Comparison of ENCODE assay signal across 16 cellular contexts in the genomic region with DNA sequence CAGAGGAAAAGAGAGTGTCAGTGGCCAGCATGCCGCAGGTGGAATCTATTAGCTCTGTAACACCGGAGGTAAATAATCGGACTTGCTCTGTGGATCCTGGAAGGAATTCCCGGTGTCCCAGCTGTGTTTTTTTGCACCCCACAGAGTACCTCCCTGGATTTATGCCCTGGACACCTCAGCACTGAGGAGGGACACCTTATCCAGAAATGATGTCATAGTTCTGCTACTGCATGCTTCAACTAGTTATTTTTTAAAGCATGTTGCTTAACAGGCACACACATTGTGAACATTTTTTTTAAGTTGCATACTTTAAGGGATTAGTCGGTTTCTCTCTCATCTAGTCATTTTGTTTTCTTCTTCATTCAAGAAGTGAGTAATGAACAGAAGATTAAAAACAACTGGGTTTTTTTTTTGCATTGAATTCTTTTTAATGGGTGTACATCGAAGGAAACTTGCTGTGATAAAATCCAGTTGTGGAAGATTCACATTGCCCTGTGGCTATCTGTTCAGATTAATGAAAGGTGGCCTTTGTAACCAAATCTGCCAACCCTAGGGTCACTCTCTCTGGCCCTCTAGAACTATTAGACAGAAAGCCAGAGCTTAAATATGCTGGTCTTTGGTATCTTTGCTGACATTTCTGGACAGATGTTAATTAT.
A peak's percentile ranks its signal among the peaks of the same experiment; 100 is the strongest.
DNase-seq lines count a peak whose midpoint lies in the region; ATAC-seq and TF ChIP-seq lines count a peak whose summit lies in the region.
"Had no signal": no experiment of that assay in that cellular context is flagged by ENCODE, and none has a peak within 500 bp of the region (broad histone marks: within the 10 kb centered on the region; RNA-seq: fewer than 3 reads in every experiment).

No MANE protein-coding gene starts in this region.

- intact Hi-C loops in cardiac septum (cut with DNase I) = no loop called here

- TF ChIP-seq CTCF in astrocyte of the spinal cord (IDR thresholded peaks at IDR 0.05; ENCODE audit: low read depth, low read length) = no peak
- TF ChIP-seq CTCF in foreskin keratinocyte (conservative IDR thresholded peaks at IDR 0.05) = no peak

- no peaks in the 10 kb centered on the region for H3K27me3 ChIP-seq in foreskin keratinocyte

- peaks cover 12% of the 10 kb centered on the region for H3K4me1 ChIP-seq in foreskin keratinocyte

- H3K27ac ChIP-seq in foreskin keratinocyte = peak overlapping the region; percentile 99
- H3K27ac ChIP-seq: VCaP had no signal

- no peak overlapping the region for H3K4me3 ChIP-seq in astrocyte of the spinal cord (ENCODE audit: low read depth, low read length)

- ATAC-seq in foreskin keratinocyte (peak; percentile 99), GM21619 (IDR thresholded peaks at IDR 0.05; ENCODE audit: unreplicated experiment) (no peak), GM21529 (IDR thresholded peaks at IDR 0.05; ENCODE audit: unreplicated experiment) (no peak)
- ATAC-seq: left lobe of liver; stimulated activated naive B cell treated with anti-CD40 and anti-IgM and Interleukin-4, amounts not matched to agents 10 μg/mL and 1 μg/mL and 100 μg/mL, for 72 hours had no signal

- DNase-seq in GM03348 (ENCODE audit: low spot score) (peak; percentile 5), astrocyte of the spinal cord (ENCODE audit: low read depth, low spot score) (peak; percentile 32), foreskin keratinocyte (peak; percentile 95 to 98), non-pigmented ciliary epithelial cell (ENCODE audit: low read depth) (peak; percentile 59), cardiac septum (ENCODE audit: low spot score) (no peak), NCI-H1930 (lab: John Stamatoyannopoulos, UW) (no peak)
- DNase-seq: activated effector memory CD4-positive, alpha-beta T cell treated with anti-CD3 and anti-CD28 coated beads, Interleukin-2, amount 50 U/mL, for 16 hours; aorta; CD8-positive, alpha-beta memory T cell; GF-D8; NCI-H1048; stimulated activated naive B cell treated with anti-CD40 and anti-IgM and Interleukin-4, amounts not matched to agents 10 μg/mL and 1 μg/mL and 100 μg/mL, for 72 hours had no signal

- in situ Hi-C loops in astrocyte of the spinal cord (cut with HindIII; ENCODE audit: low sequenced_read_pairs) = no loop called here

Comparison
In these comparisons a context has a peak if more than half of its experiments do, and no peak if none do; other contexts are left out.
1. DNase-seq: peak in GM03348 (single experiment), astrocyte of the spinal cord (single experiment), foreskin keratinocyte (2 of 2) and non-pigmented ciliary epithelial cell (single experiment); none in cardiac septum (single experiment) and NCI-H1930 (0 of 2).